ENCODE assay signal across 14 cellular contexts in genomic region chr4:171644430-171645057, GRCh38.
DNase-seq lines count a peak whose midpoint lies in the region; ATAC-seq and TF ChIP-seq lines count a peak whose summit lies in the region.
"Had no signal": no experiment of that assay in that cellular context is flagged by ENCODE, and none has a peak within 500 bp of the region (broad histone marks: within the 10 kb centered on the region; RNA-seq: fewer than 3 reads in every experiment).

No MANE protein-coding gene starts in this region.

- ATAC-seq in HG02763 (IDR thresholded peaks at IDR 0.05; ENCODE audit: unreplicated experiment) = peak; percentile 93
- ATAC-seq in stimulated activated memory B cell treated with anti-CD40 and anti-IgM and Interleukin-4, amounts not matched to agents 10 μg/mL and 1 μg/mL and 100 μg/mL, for 72 hours = peak; percentile 90
- ATAC-seq: activated CD4-positive, CD25-positive, alpha-beta regulatory T cell treated with anti-CD3 and anti-CD28 coated beads, Interleukin-2, amount 50 U/mL, for 24 hours had no signal

- no peaks in the 10 kb centered on the region for H3K79me2 ChIP-seq in Loucy (ENCODE audit: insufficient read depth, low read length)

- H3K9me3 Mint-ChIP-seq in stimulated activated memory B cell treated with anti-CD40 and anti-IgM and Interleukin-4, amounts not matched to agents 10 μg/mL and 1 μg/mL and 100 μg/mL, for 72 hours = no peaks in the 10 kb centered on the region
- H3K9me3 Mint-ChIP-seq in activated CD4-positive, alpha-beta T cell treated with anti-CD3 and anti-CD28 coated beads, Interleukin-2, amount 10 ng/mL, durations not matched to agents 7 days and 5 days = no peaks in the 10 kb centered on the region

- H3K4me3 ChIP-seq in Loucy (ENCODE audit: low read length, poor library complexity, severe bottlenecking) (peak overlapping the region; percentile 52), spleen (peak overlapping the region in 2 of 8 donors; percentile 10 to 36)
- H3K4me3 ChIP-seq: upper lobe of left lung had no signal

- POLR2A ChIA-PET in activated CD4-positive, alpha-beta T cell treated with anti-CD3 and anti-CD28 coated beads, Interleukin-2, amount 10 ng/mL, durations not matched to agents 7 days and 5 days (lab: Charles Lee) = no interaction called here

- intact Hi-C loops in spleen (cut with DNase I; ENCODE audit: low total_unique reads) = no loop called here

- H3K4me2 ChIP-seq in Loucy (ENCODE audit: low read depth, low read length, poor library complexity, severe bottlenecking) = peak overlapping the region; percentile 69

- peaks cover 29% of the 10 kb centered on the region for H3K4me1 Mint-ChIP-seq in stimulated activated memory B cell treated with anti-CD40 and anti-IgM and Interleukin-4, amounts not matched to agents 10 μg/mL and 1 μg/mL and 100 μg/mL, for 72 hours
- peaks cover 10% of the 10 kb centered on the region for H3K4me1 Mint-ChIP-seq in activated CD4-positive, alpha-beta T cell treated with anti-CD3 and anti-CD28 coated beads, Interleukin-2, amount 10 ng/mL, durations not matched to agents 7 days and 5 days

- H3K4me3 Mint-ChIP-seq in stimulated activated memory B cell treated with anti-CD40 and anti-IgM and Interleukin-4, amounts not matched to agents 10 μg/mL and 1 μg/mL and 100 μg/mL, for 72 hours = peak overlapping the region; percentile 29
- H3K4me3 Mint-ChIP-seq in activated CD4-positive, alpha-beta T cell treated with anti-CD3 and anti-CD28 coated beads, Interleukin-2, amount 10 ng/mL, durations not matched to agents 7 days and 5 days = no peak overlapping the region

- H3K9me2 ChIP-seq in Loucy (replicated peaks; ENCODE audit: low read depth, low read length) = no peaks in the 10 kb centered on the region

- H3K27ac Mint-ChIP-seq in stimulated activated memory B cell treated with anti-CD40 and anti-IgM and Interleukin-4, amounts not matched to agents 10 μg/mL and 1 μg/mL and 100 μg/mL, for 72 hours = peak overlapping the region; percentile 76
- H3K27ac Mint-ChIP-seq in activated CD4-positive, alpha-beta T cell treated with anti-CD3 and anti-CD28 coated beads, Interleukin-2, amount 10 ng/mL, durations not matched to agents 7 days and 5 days = no peak overlapping the region

- TF ChIP-seq POLR2A in spleen (IDR thresholded peaks at IDR 0.05) = no peak

- H3K9ac ChIP-seq in Loucy (ENCODE audit: low read depth, low read length, poor library complexity, severe bottlenecking) = peak overlapping the region; percentile 49

- peak; percentile 8 for DNase-seq in NK-92 treated with Interleukin-12 subunit alpha and Interleukin-12 subunit beta, amount 100 ng/mL, for 24 hours (lab: John Stamatoyannopoulos, UW)
- no peak for DNase-seq in NK-92 (lab: John Stamatoyannopoulos, UW; ENCODE audit: unreplicated experiment)
- DNase-seq in activated CD4-positive, alpha-beta T cell treated with anti-CD3 and anti-CD28 coated beads, Interleukin-2, amount 10 ng/mL, durations not matched to agents 7 days and 5 days = no peak
- DNase-seq in spleen = no peak
- DNase-seq in DMS53 treated with DMSO at 0.1 percent for 48 hours (lab: John Stamatoyannopoulos, UW; ENCODE audit: unreplicated experiment) = no peak
- DNase-seq: 8988T, kidney glomerular epithelial cell, NCI-H345, small intestine, upper lobe of left lung had no signal

- peaks cover 43% of the 10 kb centered on the region for H3K4me1 ChIP-seq in Loucy (ENCODE audit: insufficient read depth, low read length, poor library complexity, severe bottlenecking)
- peaks cover 0 to 10% (median 0%) of the 10 kb centered on the region in 6 donors for H3K4me1 ChIP-seq in spleen
- H3K4me1 ChIP-seq: upper lobe of left lung had no signal

- no peaks in the 10 kb centered on the region for H4K20me1 ChIP-seq in Loucy (ENCODE audit: insufficient read depth, low read length, poor library complexity, severe bottlenecking)

- TF ChIP-seq CTCF in Loucy (conservative IDR thresholded peaks at IDR 0.05; ENCODE audit: low read length) = no peak
- no peak for TF ChIP-seq CTCF in spleen (IDR thresholded peaks at IDR 0.05 in 8 of 11, conservative IDR thresholded peaks at IDR 0.05 in 3 of 11)

- CTCF ChIA-PET in activated CD4-positive, alpha-beta T cell treated with anti-CD3 and anti-CD28 coated beads, Interleukin-2, amount 10 ng/mL, durations not matched to agents 7 days and 5 days (lab: Charles Lee) = no interaction called here

- H3K27me3 Mint-ChIP-seq in stimulated activated memory B cell treated with anti-CD40 and anti-IgM and Interleukin-4, amounts not matched to agents 10 μg/mL and 1 μg/mL and 100 μg/mL, for 72 hours = no peaks in the 10 kb centered on the region
- no peaks in the 10 kb centered on the region for H3K27me3 Mint-ChIP-seq in activated CD4-positive, alpha-beta T cell treated with anti-CD3 and anti-CD28 coated beads, Interleukin-2, amount 10 ng/mL, durations not matched to agents 7 days and 5 days

- no peaks in the 10 kb centered on the region for H3K36me3 ChIP-seq in Loucy (ENCODE audit: insufficient read depth, low read length)
- no peaks in the 10 kb centered on the region for H3K36me3 ChIP-seq in spleen
- H3K36me3 ChIP-seq: upper lobe of left lung had no signal

- H3K27me3 ChIP-seq in Loucy (ENCODE audit: insufficient read depth, low read length, poor library complexity, severe bottlenecking) (no peaks in the 10 kb centered on the region), spleen (replicated peaks in 1 of 7) (no peaks in the 10 kb centered on the region)
- H3K27me3 ChIP-seq: upper lobe of left lung had no signal

- H3F3A ChIP-seq in Loucy (ENCODE audit: low read depth) = peaks cover 10% of the 10 kb centered on the region; the same call in 1 of the 2 replicates

- no peaks in the 10 kb centered on the region for H3K9me3 ChIP-seq in Loucy (ENCODE audit: insufficient read depth, low read depth, low read length)
- H3K9me3 ChIP-seq in spleen = no peaks in the 10 kb centered on the region
- H3K9me3 ChIP-seq: upper lobe of left lung had no signal

- H3K36me3 Mint-ChIP-seq in stimulated activated memory B cell treated with anti-CD40 and anti-IgM and Interleukin-4, amounts not matched to agents 10 μg/mL and 1 μg/mL and 100 μg/mL, for 72 hours = no peaks in the 10 kb centered on the region
- no peaks in the 10 kb centered on the region for H3K36me3 Mint-ChIP-seq in activated CD4-positive, alpha-beta T cell treated with anti-CD3 and anti-CD28 coated beads, Interleukin-2, amount 10 ng/mL, durations not matched to agents 7 days and 5 days (ENCODE audit: low read depth)

- no peak overlapping the region for H3K27ac ChIP-seq in spleen
- H3K27ac ChIP-seq: upper lobe of left lung had no signal

- 33 to 49% (median 38%) methylated on average over 7 of the region's 7 CpGs for WGBS in spleen, 5 donors

- H2AFZ ChIP-seq in Loucy (ENCODE audit: low read length) = peak overlapping the region; percentile 62
